Comparison of ENCODE assay signal across 10 cellular contexts in the genomic region with DNA sequence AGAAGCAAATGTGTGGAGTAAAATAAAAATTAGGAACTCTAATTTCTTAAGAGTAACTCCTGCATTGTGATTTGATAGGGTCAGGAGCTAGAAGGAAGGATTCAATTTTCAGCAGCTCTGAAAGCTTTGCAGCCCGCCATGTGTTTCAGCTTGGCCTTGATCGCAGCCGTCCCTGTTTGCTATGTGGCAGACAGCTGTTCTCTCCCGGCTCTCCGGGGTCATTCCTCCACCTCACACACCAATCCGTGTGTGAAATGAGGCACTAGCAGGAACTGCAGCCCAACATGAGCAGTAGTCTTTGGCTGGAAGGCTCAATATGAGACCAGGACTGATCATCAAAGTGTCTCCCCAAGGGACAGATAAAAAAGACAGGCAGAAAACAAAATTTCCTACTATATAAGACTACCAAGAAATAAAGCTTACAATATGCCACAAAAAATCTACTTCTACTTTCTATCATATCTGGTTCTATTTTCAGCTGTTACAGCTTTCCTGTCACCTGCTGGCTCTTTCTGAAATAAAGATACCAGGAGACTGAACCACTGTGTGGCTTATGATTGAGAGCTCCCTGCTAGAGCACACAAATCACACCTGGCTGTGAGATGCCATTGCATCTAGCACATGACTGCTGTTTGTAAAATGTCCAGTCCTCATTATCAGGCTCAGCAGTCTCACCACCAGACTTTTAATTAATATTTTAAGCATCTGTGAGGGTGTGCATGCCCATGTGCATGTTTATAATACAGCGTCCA. TPM values are rescaled to one million over a fixed set of nuclear protein-coding genes. Genes with fewer than 3 reads are reported as not detected.
DNase-seq lines count a peak whose midpoint lies in the region; ATAC-seq and TF ChIP-seq lines count a peak whose summit lies in the region.
"Had no signal": no experiment of that assay in that cellular context is flagged by ENCODE, and none has a peak within 500 bp of the region (broad histone marks: within the 10 kb centered on the region; RNA-seq: fewer than 3 reads in every experiment).

No MANE protein-coding gene starts in this region.

- H3K79me2 ChIP-seq in OCI-LY7 (ENCODE audit: insufficient read depth, low read depth, low read length) (no peaks in the 10 kb centered on the region), neural cell (replicated peaks; ENCODE audit: insufficient read depth, low read length) (no peaks in the 10 kb centered on the region)

- peaks cover 9% of the 10 kb centered on the region for H3K27me3 Mint-ChIP-seq in stimulated activated memory B cell treated with anti-CD40 and anti-IgM and Interleukin-4, amounts not matched to agents 10 μg/mL and 1 μg/mL and 100 μg/mL, for 72 hours

- H3K9me3 ChIP-seq in OCI-LY7 (ENCODE audit: low read length) (no peaks in the 10 kb centered on the region), neural cell (ENCODE audit: low read length) (no peaks in the 10 kb centered on the region)

- peak overlapping the region; percentile 35 for H3K4me2 ChIP-seq in OCI-LY7 (ENCODE audit: low read length)
- no peak overlapping the region for H3K4me2 ChIP-seq in neural cell (ENCODE audit: low read length)

- no peak for TF ChIP-seq RAD21 in neural cell (conservative IDR thresholded peaks at IDR 0.05)

- no peaks in the 10 kb centered on the region for H3K27me3 ChIP-seq in neural cell (ENCODE audit: insufficient read depth, low read depth, low read length)

- H4K20me1 ChIP-seq in OCI-LY7 (ENCODE audit: insufficient read depth, low read length) (no peaks in the 10 kb centered on the region), neural cell (ENCODE audit: insufficient read depth) (no peaks in the 10 kb centered on the region)

- H3K36me3 ChIP-seq in OCI-LY7 (ENCODE audit: insufficient read depth, low read length) (no peaks in the 10 kb centered on the region), neural cell (ENCODE audit: insufficient read depth, low read length) (no peaks in the 10 kb centered on the region)

- H3K27ac Mint-ChIP-seq in stimulated activated memory B cell treated with anti-CD40 and anti-IgM and Interleukin-4, amounts not matched to agents 10 μg/mL and 1 μg/mL and 100 μg/mL, for 72 hours = no peak overlapping the region

- CTCF ChIA-PET in OCI-LY7 (lab: Charles Lee; ENCODE audit: unreplicated experiment) = no interaction called here

- no peak overlapping the region for H3K4me3 Mint-ChIP-seq in stimulated activated memory B cell treated with anti-CD40 and anti-IgM and Interleukin-4, amounts not matched to agents 10 μg/mL and 1 μg/mL and 100 μg/mL, for 72 hours

- H3K9me2 ChIP-seq in OCI-LY7 (ENCODE audit: insufficient read depth, low read length) (no peaks in the 10 kb centered on the region), neural cell (ENCODE audit: insufficient read depth, low read length) (no peaks in the 10 kb centered on the region)

- H3F3A ChIP-seq in neural cell (ENCODE audit: insufficient read depth, low read length, poor library complexity, severe bottlenecking) = no peaks in the 10 kb centered on the region

- H3K4me3 ChIP-seq in OCI-LY7 (ENCODE audit: low read depth, low read length, poor library complexity, severe bottlenecking) (no peak overlapping the region), neural cell (ENCODE audit: low read length) (no peak overlapping the region)

- no peaks in the 10 kb centered on the region for H3K9me3 Mint-ChIP-seq in stimulated activated memory B cell treated with anti-CD40 and anti-IgM and Interleukin-4, amounts not matched to agents 10 μg/mL and 1 μg/mL and 100 μg/mL, for 72 hours

- intact Hi-C loops in OCI-LY7 (cut with micrococcal nuclease; ENCODE audit: unreplicated experiment) = no loop called here

- no peaks in the 10 kb centered on the region for H3K36me3 Mint-ChIP-seq in stimulated activated memory B cell treated with anti-CD40 and anti-IgM and Interleukin-4, amounts not matched to agents 10 μg/mL and 1 μg/mL and 100 μg/mL, for 72 hours

- no peak overlapping the region for H3K9ac ChIP-seq in neural cell (ENCODE audit: low read length)

- no TSS peak for BruUV-seq in OCI-LY7 (replicated peaks; lab: Mats Ljungman, UMichigan)

- peaks cover 5% of the 10 kb centered on the region for H3K4me1 ChIP-seq in OCI-LY7 (ENCODE audit: insufficient read depth, low read length, poor library complexity, severe bottlenecking)

- TF ChIP-seq EP300 in neural cell (conservative IDR thresholded peaks at IDR 0.05; ENCODE audit: poor library complexity, severe bottlenecking) = no peak

- TF ChIP-seq CTCF in OCI-LY7 (conservative IDR thresholded peaks at IDR 0.05; ENCODE audit: low read length) (no peak), neural cell (IDR thresholded peaks at IDR 0.05; ENCODE audit: poor library complexity, severe bottlenecking) (peak; percentile 41)

- ATAC-seq in GM19328 (IDR thresholded peaks at IDR 0.05; ENCODE audit: unreplicated experiment) (peak; percentile 51), HG02610 (IDR thresholded peaks at IDR 0.05; ENCODE audit: unreplicated experiment) (peak; percentile 60), HG02970 (IDR thresholded peaks at IDR 0.05; ENCODE audit: low FRiP score, unreplicated experiment) (no peak)
- no peak for ATAC-seq in stimulated activated memory B cell treated with anti-CD40 and anti-IgM and Interleukin-4, amounts not matched to agents 10 μg/mL and 1 μg/mL and 100 μg/mL, for 72 hours
- ATAC-seq: Panc1 had no signal

- POLR2A ChIA-PET in OCI-LY7 (lab: Charles Lee) = interaction anchor here (0.6 to 1.0 kb wide), 3 partner anchors 19 to 1342 kb away, joined by 3 read pairs; no protein-coding TSS in a partner anchor

- no peak overlapping the region for H3K27ac ChIP-seq in OCI-LY7 (ENCODE audit: low read depth, low read length, poor library complexity, severe bottlenecking)
- no peak overlapping the region for H3K27ac ChIP-seq in neural cell (ENCODE audit: low read length)

- DNase-seq in OCI-LY7 (ENCODE audit: low spot score) (peak; percentile 44), dermis blood vessel endothelial cell (no peak)
- DNase-seq: cortex of kidney; stimulated activated CD4-positive, alpha-beta T cell treated with anti-CD3 and anti-CD28 coated beads, Interleukin-1b, Interleukin-23, amount 100 ng/mL, for 48 hours had no signal

- H3K4me1 Mint-ChIP-seq in stimulated activated memory B cell treated with anti-CD40 and anti-IgM and Interleukin-4, amounts not matched to agents 10 μg/mL and 1 μg/mL and 100 μg/mL, for 72 hours = no peaks in the 10 kb centered on the region

- H2AFZ ChIP-seq in OCI-LY7 (ENCODE audit: low read length) (peak overlapping the region; percentile 45; the same call in 1 of the 2 replicates), neural cell (ENCODE audit: low read depth, low read length) (no peak overlapping the region)

TF ChIP-seq in neural cell, 6 proteins besides CTCF, POLR2A, EP300 and RAD21:
- TF ChIP-seq POLR2AphosphoS5 (IDR thresholded peaks at IDR 0.05) = no peak
TF ChIP-seq in neural cell: peak in this region for 0.

RNA-seq across cellular contexts. Expression of a gene that starts 44.1 kb away (rescaled TPM):
- total RNA-seq in OCI-LY7 (2014; rRNA removed; shearing (Covaris generic)) = 8.7 and 13.1 TPM in 2 replicates
- total RNA-seq in OCI-LY7 (2022) (26.3 and 28.6 TPM in 2 replicates), dermis blood vessel endothelial cell (15.1 and 24.2 TPM in 2 replicates)
- polyA plus RNA-seq in neural cell = 16.8 and 20.4 TPM in 2 replicates
- 40.9 and 48.5 TPM in 2 replicates for polyA minus RNA-seq in neural cell

Comparison
In these comparisons a context has a peak if more than half of its experiments do, and no peak if none do; other contexts are left out.
1. ATAC-seq: peak in GM19328 (single experiment) and HG02610 (single experiment); none in stimulated activated memory B cell treated with anti-CD40 and anti-IgM and Interleukin-4, amounts not matched to agents 10 μg/mL and 1 μg/mL and 100 μg/mL, for 72 hours (single experiment) and HG02970 (single experiment).